In genomic region chr15:78540135-78540954, GRCh38 we compare ENCODE assay signal across 8 cellular contexts. TPM values are rescaled to one million over a fixed set of nuclear protein-coding genes. Genes with fewer than 3 reads are reported as not detected.
DNase-seq lines count a peak whose midpoint lies in the region; ATAC-seq and TF ChIP-seq lines count a peak whose summit lies in the region.

TSS of gene PSMA4 (plus strand) at chr15:78540444. CDS start at chr15:78541928, 1,484 bp downstream.

- no peaks in the 10 kb centered on the region for H3K9me2 ChIP-seq in OCI-LY1 (ENCODE audit: low read depth, low read length)

- peak within 1 kb of the TSS; percentile 87 for H3K27ac ChIP-seq in HUES6 (ENCODE audit: low read depth, low read length)
- peak within 1 kb of the TSS; percentile 51 for H3K27ac ChIP-seq in OCI-LY1 (ENCODE audit: low read depth, low read length, poor library complexity, severe bottlenecking)

- CTCF ChIA-PET in Calu3 (lab: Charles Lee), result interaction anchor here (0.6 to 1.9 kb wide), 3 partner anchors 25 to 333 kb away, joined by 3 to 16 read pairs (median 3); partner anchors contain the start of gene CHRNA5

- H3K9me3 Mint-ChIP-seq in Calu3 (ENCODE audit: low read depth, unreplicated experiment), result no peaks in the 10 kb centered on the region

- peak within 1 kb of the TSS; percentile 75 for H3K4me2 ChIP-seq in OCI-LY1 (ENCODE audit: low read length)

- H2AFZ ChIP-seq in OCI-LY1 (ENCODE audit: low read length), result no peak within 1 kb of the TSS

- H3K36me3 ChIP-seq in HUES6 (ENCODE audit: control insufficient read depth, insufficient read depth, low read length) (peaks cover 37% of the 10 kb centered on the region), OCI-LY1 (ENCODE audit: insufficient read depth, low read length) (peaks cover 39% of the 10 kb centered on the region), mucosa of descending colon (ENCODE audit: low read depth) (no peaks in the 10 kb centered on the region)

- peak within 1 kb of the TSS; percentile 90 for H3K27ac Mint-ChIP-seq in Calu3 (ENCODE audit: unreplicated experiment)

- ATAC-seq in GM21390 (IDR thresholded peaks at IDR 0.05; ENCODE audit: unreplicated experiment) (peak; percentile 75), mucosa of descending colon (peak; percentile 96)

- H3K79me2 ChIP-seq in OCI-LY1 (ENCODE audit: insufficient read depth, low read length), result peaks cover 24% of the 10 kb centered on the region

- intact Hi-C loops in Calu3 (cut with micrococcal nuclease; ENCODE audit: unreplicated experiment), result no loop called here
- intact Hi-C loops in mucosa of descending colon (cut with DNase I, micrococcal nuclease), result no loop called here

- H3K36me3 Mint-ChIP-seq in Calu3 (ENCODE audit: insufficient read depth, unreplicated experiment), result peaks cover 43% of the 10 kb centered on the region

- H3K27me3 Mint-ChIP-seq in Calu3 (ENCODE audit: unreplicated experiment), result no peaks in the 10 kb centered on the region

- H3K27me3 ChIP-seq in HUES6 (ENCODE audit: control insufficient read depth, insufficient read depth, low read length) (no peaks in the 10 kb centered on the region), OCI-LY1 (ENCODE audit: insufficient read depth, low read length) (no peaks in the 10 kb centered on the region)

- TF ChIP-seq CTCF in Calu3 (IDR thresholded peaks at IDR 0.05; ENCODE audit: unreplicated experiment) (no peak), OCI-LY1 (IDR thresholded peaks at IDR 0.05; ENCODE audit: low read length) (no peak), mucosa of descending colon (IDR thresholded peaks at IDR 0.05) (no peak)

- H3K9me3 ChIP-seq in HUES6 (ENCODE audit: control insufficient read depth, insufficient read depth, low read depth, low read length), result no peaks in the 10 kb centered on the region
- no peaks in the 10 kb centered on the region for H3K9me3 ChIP-seq in OCI-LY1 (ENCODE audit: low read length)
- H3K9me3 ChIP-seq in mucosa of descending colon, result no peaks in the 10 kb centered on the region

- no peaks in the 10 kb centered on the region for H4K20me1 ChIP-seq in OCI-LY1 (ENCODE audit: insufficient read depth, low read length)

- DNase-seq in Calu3 (peak; percentile 95), activated T-cell treated with anti-CD3 and anti-CD28 coated beads for 1 hour (ENCODE audit: low read depth) (peak; percentile 97), epidermal melanocyte (ENCODE audit: insufficient read length, low spot score) (peak; percentile 77), mucosa of descending colon (peak; percentile 95 to 96 (median 96))
- peak; percentile 96 for DNase-seq in stimulated activated CD8-positive, alpha-beta memory T cell treated with anti-CD3 and anti-CD28 coated beads, Interleukin-4, amount 100 ng/mL, for 24 hours (ENCODE audit: low read depth)

- BruUV-seq in Calu3 (replicated peaks; lab: Mats Ljungman, UMichigan), result no TSS peak

- H3K9ac ChIP-seq in HUES6 (ENCODE audit: low read length) (peak within 1 kb of the TSS; percentile 96), OCI-LY1 (ENCODE audit: low read length) (peak within 1 kb of the TSS; percentile 94)

- peak within 1 kb of the TSS; percentile 91 for H3K4me3 ChIP-seq in HUES6 (ENCODE audit: low read depth, low read length)
- H3K4me3 ChIP-seq in OCI-LY1 (ENCODE audit: low read depth, low read length, poor library complexity, severe bottlenecking), result peak within 1 kb of the TSS; percentile 89
- peak within 1 kb of the TSS; percentile 62 for H3K4me3 ChIP-seq in mucosa of descending colon

- peak within 1 kb of the TSS; percentile 79 for H3K4me3 Mint-ChIP-seq in Calu3 (ENCODE audit: low read depth, unreplicated experiment)

- peaks cover 7% of the 10 kb centered on the region for H3K4me1 ChIP-seq in HUES6 (ENCODE audit: control insufficient read depth, insufficient read depth, low read length)
- H3K4me1 ChIP-seq in OCI-LY1 (ENCODE audit: insufficient read depth, low read length, severe bottlenecking), result peaks cover 21% of the 10 kb centered on the region
- peaks cover 10% of the 10 kb centered on the region for H3K4me1 ChIP-seq in mucosa of descending colon (ENCODE audit: low read depth)

- no peaks in the 10 kb centered on the region for H3F3A ChIP-seq in OCI-LY1 (ENCODE audit: insufficient read depth, low read length)

- H3K4me1 Mint-ChIP-seq in Calu3 (ENCODE audit: low read depth, unreplicated experiment), result peaks cover 15% of the 10 kb centered on the region

RNA-seq across cellular contexts. Expression of gene PSMA4, which starts in this region (rescaled TPM):
- total RNA-seq in Calu3 (2022) (358 and 376 TPM in 2 replicates), mucosa of descending colon (100 to 1,000 TPM; 108 to 173 (median 133) TPM)

Comparison
In these comparisons a context has a peak if more than half of its experiments do, and no peak if none do; other contexts are left out.
1. Peak in every context shown above with its lines: DNase-seq, ATAC-seq, H3K4me3 ChIP-seq and H3K27ac ChIP-seq.